24 cellular contexts compared by ENCODE assay signal in the genomic region with DNA sequence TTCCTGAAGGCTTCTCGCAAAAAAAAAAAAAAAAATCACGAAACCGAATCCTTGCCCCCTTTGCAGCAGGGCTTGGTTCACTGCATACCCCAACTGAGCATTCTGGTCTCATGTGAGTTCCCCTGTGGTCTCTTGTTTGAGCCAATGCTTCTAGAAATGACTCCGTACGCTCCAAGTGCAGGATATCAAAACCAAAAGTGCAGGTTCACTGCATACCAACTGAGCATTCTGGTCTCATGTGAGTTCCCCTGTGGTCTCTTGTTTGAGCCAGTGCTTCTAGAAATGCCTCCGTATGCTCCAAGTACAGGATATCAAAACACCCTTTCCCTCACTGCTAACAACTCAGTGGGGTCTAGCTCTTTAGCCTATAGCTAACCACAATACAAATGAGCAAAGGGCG.
DNase-seq lines count a peak whose midpoint lies in the region; ATAC-seq and TF ChIP-seq lines count a peak whose summit lies in the region.
"Had no signal": no experiment of that assay in that cellular context is flagged by ENCODE, and none has a peak within 500 bp of the region (broad histone marks: within the 10 kb centered on the region; RNA-seq: fewer than 3 reads in every experiment).

No MANE protein-coding gene starts in this region.

- H3K9me3 ChIP-seq in mesenchymal stem cell (ENCODE audit: control insufficient read depth, low read length), result no peaks in the 10 kb centered on the region
- no peaks in the 10 kb centered on the region for H3K9me3 ChIP-seq in gastrocnemius medialis
- H3K9me3 ChIP-seq: A549, BE2C, mucosa of descending colon, stomach, upper lobe of left lung had no signal

- no peak overlapping the region for H3K14ac ChIP-seq in mesenchymal stem cell (ENCODE audit: low read length in 2 of 2)

- H2BK5ac ChIP-seq in mesenchymal stem cell (ENCODE audit: low read depth, low read length, poor library complexity, severe bottlenecking), result no peak overlapping the region

- no peak overlapping the region for H2AFZ ChIP-seq in mesenchymal stem cell (ENCODE audit: low read depth, low read length)

- in situ Hi-C loops in gastrocnemius medialis (cut with MboI; ENCODE audit: low sequenced_read_pairs in 4 of 4), result no loop called here

- H2BK15ac ChIP-seq in mesenchymal stem cell (ENCODE audit: low read depth, poor library complexity, severe bottlenecking), result no peak overlapping the region

- H3K36me3 ChIP-seq in mesenchymal stem cell (ENCODE audit: control insufficient read depth in 1 of 2, insufficient read depth in 2 of 2, low read depth in 1 of 2, low read length in 2 of 2) (no peaks in the 10 kb centered on the region), gastrocnemius medialis (no peaks in the 10 kb centered on the region)
- H3K36me3 ChIP-seq: BE2C, spleen, stomach, upper lobe of left lung had no signal

- WGBS in mesenchymal stem cell, result 87% methylated on average over 7 of the region's 7 CpGs

- DNase-seq in GM12864 (ENCODE audit: low read depth) (peak; percentile 66), mesenchymal stem cell (no peak), gastrocnemius medialis (no peak), middle frontal gyrus (ENCODE audit: extremely low spot score, low spot score) (no peak)
- no peak for DNase-seq in stimulated activated CD4-positive, alpha-beta T cell treated with anti-CD3 and anti-CD28 coated beads, Interleukin-2, amount 100 ng/mL, for 48 hours
- DNase-seq: activated B cell treated with CpG ODN at 0.5 μM for 24 hours; activated CD4-positive, alpha-beta memory T cell treated with anti-CD3 and anti-CD28 coated beads, Interleukin-2, amount 10 ng/mL, durations not matched to agents 7 days and 5 days; activated gamma-delta T cell treated with Interleukin-2 at 50 U/mL for 16 hours; BE2C; EL; head of caudate nucleus; mucosa of descending colon; NCI-H1092 treated with DMSO at 0.1 percent for 48 hours; NCI-H2029 treated with DMSO at 0.1 percent for 48 hours; spleen; stimulated activated CD4-positive, alpha-beta T cell treated with anti-CD3 and anti-CD28 coated beads, Interleukin-4, amount 100 ng/mL, for 4 hours; stomach; T1000; upper lobe of left lung had no signal

- peaks cover 18% of the 10 kb centered on the region for H3K4me1 ChIP-seq in mesenchymal stem cell (ENCODE audit: control insufficient read depth, insufficient read depth, low read depth, low read length)
- H3K4me1 ChIP-seq in gastrocnemius medialis, result no peaks in the 10 kb centered on the region
- H3K4me1 ChIP-seq: A549, BE2C, spleen, stomach, upper lobe of left lung had no signal

- no peak overlapping the region for H3K4me3 ChIP-seq in GM12864 (ENCODE audit: low read depth, low read length)
- H3K4me3 ChIP-seq in mesenchymal stem cell (ENCODE audit: insufficient read depth in 1 of 2, low read depth in 1 of 2, low read length in 2 of 2), result no peak overlapping the region
- H3K4me3 ChIP-seq in gastrocnemius medialis, result no peak overlapping the region
- H3K4me3 ChIP-seq: A549, mucosa of descending colon, spleen, stomach, upper lobe of left lung had no signal

- TF ChIP-seq POLR2A in gastrocnemius medialis (IDR thresholded peaks at IDR 0.05), result no peak

- TF ChIP-seq CTCF in GM12864 (IDR thresholded peaks at IDR 0.05; ENCODE audit: low read depth, low read length, missing control alignments), result no peak
- no peak for TF ChIP-seq CTCF in gastrocnemius medialis (IDR thresholded peaks at IDR 0.05 in 4 of 5, conservative IDR thresholded peaks at IDR 0.05 in 1 of 5)

- H2BK120ac ChIP-seq in mesenchymal stem cell (ENCODE audit: low read depth, low read length), result no peak overlapping the region

- ATAC-seq in GM21360 (IDR thresholded peaks at IDR 0.05; ENCODE audit: unreplicated experiment), result peak; percentile 89
- peak; percentile 67 for ATAC-seq in HG03039 (IDR thresholded peaks at IDR 0.05; ENCODE audit: unreplicated experiment)
- ATAC-seq in gastrocnemius medialis, result no peak
- ATAC-seq in GM18909 (IDR thresholded peaks at IDR 0.05; ENCODE audit: poor library complexity, unreplicated experiment), result no peak
- ATAC-seq: A549, mucosa of descending colon had no signal

- no peak overlapping the region for H4K8ac ChIP-seq in mesenchymal stem cell (ENCODE audit: low read length)

- no peak overlapping the region for H3K18ac ChIP-seq in mesenchymal stem cell (ENCODE audit: low read depth in 1 of 2, low read length in 2 of 2)

- H2BK12ac ChIP-seq in mesenchymal stem cell (ENCODE audit: low read length in 2 of 2), result no peak overlapping the region

- H3K4me2 ChIP-seq in mesenchymal stem cell (ENCODE audit: low read length, poor library complexity, severe bottlenecking), result peak overlapping the region; percentile 2
- H3K4me2 ChIP-seq: A549 had no signal

- no peaks in the 10 kb centered on the region for H3K79me1 ChIP-seq in mesenchymal stem cell (replicated peaks; ENCODE audit: low read length, poor library complexity, severe bottlenecking)

- H3K27ac ChIP-seq in mesenchymal stem cell (ENCODE audit: low read length, poor library complexity, severe bottlenecking) (peak overlapping the region; percentile 87), gastrocnemius medialis (no peak overlapping the region)
- H3K27ac ChIP-seq: A549, RWPE1, spleen, stomach, upper lobe of left lung had no signal

- no peak overlapping the region for H3K9ac ChIP-seq in mesenchymal stem cell (ENCODE audit: low read length)

- H3K27me3 ChIP-seq in mesenchymal stem cell (ENCODE audit: control insufficient read depth in 1 of 2, insufficient read depth in 1 of 2, low read length in 2 of 2) (peaks cover 2 to 74% of the 10 kb centered on the region in 2 experiments), gastrocnemius medialis (no peaks in the 10 kb centered on the region)
- H3K27me3 ChIP-seq: stomach, upper lobe of left lung had no signal

- H2AK5ac ChIP-seq in mesenchymal stem cell (ENCODE audit: low read length, severe bottlenecking), result no peak overlapping the region

- intact Hi-C loops in gastrocnemius medialis (cut with DNase I; ENCODE audit: low total_unique reads), result no loop called here

- H3K23ac ChIP-seq in mesenchymal stem cell (ENCODE audit: low read length in 2 of 2), result no peak overlapping the region

- H4K91ac ChIP-seq in mesenchymal stem cell (ENCODE audit: low read length), result no peak overlapping the region

- no peak overlapping the region for H3K4ac ChIP-seq in mesenchymal stem cell (ENCODE audit: low read depth in 1 of 2, low read length in 2 of 2)

Comparison
In these comparisons a context has a peak if more than half of its experiments do, and no peak if none do; other contexts are left out.
1. ATAC-seq: peak in GM21360 (single experiment) and HG03039 (single experiment); none in gastrocnemius medialis (0 of 2) and GM18909 (single experiment).